In the genomic region with DNA sequence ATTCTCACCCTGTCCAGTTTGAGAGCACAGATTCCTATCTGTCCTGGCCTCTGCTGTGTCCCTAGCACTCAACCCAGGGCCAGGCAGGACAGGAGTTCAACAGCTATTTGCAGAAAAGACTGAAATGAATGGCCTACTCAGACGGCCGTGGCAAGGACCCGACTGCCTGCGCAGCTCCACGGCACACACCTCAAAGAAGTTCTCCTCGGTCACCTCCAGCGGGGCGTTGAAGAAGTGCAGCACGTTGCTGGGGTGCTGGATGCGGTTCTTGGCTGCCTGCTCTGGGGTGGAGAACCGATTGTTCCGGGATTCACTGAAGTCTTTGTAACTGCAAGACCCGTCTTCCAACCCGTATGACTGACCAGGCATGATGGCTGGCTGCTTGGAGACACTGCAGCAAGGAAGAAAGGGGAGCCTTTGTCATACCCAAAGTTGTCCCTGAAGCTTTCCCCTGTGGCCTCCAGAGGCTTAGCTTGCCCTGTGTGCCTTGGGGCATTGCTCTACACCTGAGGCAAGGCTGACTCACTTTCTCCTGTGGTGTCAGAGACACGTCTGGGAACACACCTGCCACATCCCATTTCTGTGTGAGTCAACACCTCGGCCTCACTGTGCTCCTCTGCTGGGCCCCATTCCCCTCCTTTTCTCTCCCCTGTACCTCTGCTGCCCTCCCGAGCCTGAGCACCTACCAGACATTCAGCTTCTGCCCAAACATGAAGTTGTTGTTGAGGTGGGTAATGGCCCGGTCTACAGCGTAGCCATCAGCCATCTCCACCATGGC, we compare ENCODE assay signal across 9 cellular contexts. TPM values are rescaled to one million over a fixed set of nuclear protein-coding genes. Genes with fewer than 3 reads are reported as not detected.
DNase-seq lines count a peak whose midpoint lies in the region; ATAC-seq and TF ChIP-seq lines count a peak whose summit lies in the region.
"Had no signal": no experiment of that assay in that cellular context is flagged by ENCODE, and none has a peak within 500 bp of the region (broad histone marks: within the 10 kb centered on the region; RNA-seq: fewer than 3 reads in every experiment).

No MANE protein-coding gene starts in this region.

- peaks cover 67% of the 10 kb centered on the region for H3K36me3 ChIP-seq in GM23338 (ENCODE audit: insufficient read depth)

- no peak for DNase-seq in GM23338 (ENCODE audit: low spot score)
- peak; percentile 81 for DNase-seq in activated CD8-positive, alpha-beta T cell treated with anti-CD3 and anti-CD28 coated beads for 36 hours
- peak; percentile 96 to 98 for DNase-seq in foreskin keratinocyte
- peak; percentile 62 to 66 for DNase-seq in stimulated activated CD4-positive, alpha-beta T cell treated with anti-CD3 and anti-CD28 coated beads, Interleukin-2, amount 100 ng/mL, for 24 hours
- DNase-seq in osteocyte (ENCODE audit: extremely low spot score, unreplicated experiment) = no peak
- no peak for DNase-seq in HCEC 1CT
- DNase-seq in DMS153 treated with DMSO at 0.1 percent for 48 hours (lab: John Stamatoyannopoulos, UW; ENCODE audit: unreplicated experiment) = no peak
- DNase-seq: hippocampal formation had no signal

- H3K27ac Mint-ChIP-seq in GM23338 = peak overlapping the region; percentile 61; the same call in 1 of the 2 replicates
- peak overlapping the region; percentile 92 for H3K27ac Mint-ChIP-seq in activated CD8-positive, alpha-beta T cell treated with anti-CD3 and anti-CD28 coated beads for 36 hours
- no peak overlapping the region for H3K27ac Mint-ChIP-seq in osteocyte (ENCODE audit: unreplicated experiment)

- no peak overlapping the region for H2AFZ ChIP-seq in GM23338

- H3K27me3 Mint-ChIP-seq in GM23338 (ENCODE audit: insufficient read depth, low read depth, poor library complexity) (peaks cover 17% of the 10 kb centered on the region), osteocyte (ENCODE audit: unreplicated experiment) (no peaks in the 10 kb centered on the region)
- no peaks in the 10 kb centered on the region for H3K27me3 Mint-ChIP-seq in activated CD8-positive, alpha-beta T cell treated with anti-CD3 and anti-CD28 coated beads for 36 hours

- H4K20me1 ChIP-seq in GM23338 (replicated peaks; ENCODE audit: insufficient read depth) = peaks cover 34% of the 10 kb centered on the region

- no peaks in the 10 kb centered on the region for H3K9me2 ChIP-seq in GM23338 (ENCODE audit: insufficient read depth)

- H3K36me3 Mint-ChIP-seq in GM23338 (ENCODE audit: low read depth) (peaks cover 89% of the 10 kb centered on the region), osteocyte (ENCODE audit: unreplicated experiment) (peaks cover 58% of the 10 kb centered on the region)
- peaks cover 76% of the 10 kb centered on the region for H3K36me3 Mint-ChIP-seq in activated CD8-positive, alpha-beta T cell treated with anti-CD3 and anti-CD28 coated beads for 36 hours (ENCODE audit: low read depth)

- no peak overlapping the region for H3K4me2 ChIP-seq in GM23338

- TF ChIP-seq CTCF in GM23338 (conservative IDR thresholded peaks at IDR 0.05; ENCODE audit: low read depth in 2 of 2) (no peak), foreskin keratinocyte (conservative IDR thresholded peaks at IDR 0.05) (peak; percentile 94), osteocyte (IDR thresholded peaks at IDR 0.05) (no peak)
- no peak for TF ChIP-seq CTCF in activated CD8-positive, alpha-beta T cell treated with anti-CD3 and anti-CD28 coated beads for 36 hours (IDR thresholded peaks at IDR 0.05)

- POLR2A ChIA-PET in activated CD8-positive, alpha-beta T cell treated with anti-CD3 and anti-CD28 coated beads for 36 hours (lab: Charles Lee) = interaction anchor here (0.6 to 4.6 kb wide), 11 partner anchors 9 to 213 kb away, joined by 3 to 48 read pairs (median 3); a partner anchor contains a TSS

- no peak overlapping the region for H3K4me3 ChIP-seq in GM23338

- H3K27ac ChIP-seq in GM23338 (ENCODE audit: low read depth) (0 out of 2 replicates have a peak overlapping the region, but pooled peaks have one; percentile 55), foreskin keratinocyte (peak overlapping the region; percentile 38)

- H3K9me3 Mint-ChIP-seq in GM23338 = no peaks in the 10 kb centered on the region
- H3K9me3 Mint-ChIP-seq in activated CD8-positive, alpha-beta T cell treated with anti-CD3 and anti-CD28 coated beads for 36 hours = no peaks in the 10 kb centered on the region
- H3K9me3 Mint-ChIP-seq in osteocyte (ENCODE audit: unreplicated experiment) = no peaks in the 10 kb centered on the region

- H3K4me1 ChIP-seq in GM23338 (ENCODE audit: insufficient read depth) = no peaks in the 10 kb centered on the region
- H3K4me1 ChIP-seq in foreskin keratinocyte = peaks cover 27% of the 10 kb centered on the region

- H3K27me3 ChIP-seq in GM23338 (ENCODE audit: insufficient read depth) (no peaks in the 10 kb centered on the region), foreskin keratinocyte (no peaks in the 10 kb centered on the region)

- H3K4me3 Mint-ChIP-seq in GM23338 = no peak overlapping the region
- H3K4me3 Mint-ChIP-seq in activated CD8-positive, alpha-beta T cell treated with anti-CD3 and anti-CD28 coated beads for 36 hours = no peak overlapping the region
- no peak overlapping the region for H3K4me3 Mint-ChIP-seq in osteocyte (ENCODE audit: unreplicated experiment)

- ATAC-seq in GM23338 = no peak
- peak; percentile 62 for ATAC-seq in activated CD8-positive, alpha-beta T cell treated with anti-CD3 and anti-CD28 coated beads for 36 hours
- peak; percentile 90 for ATAC-seq in foreskin keratinocyte
- no peak for ATAC-seq in GM18519 (IDR thresholded peaks at IDR 0.05; ENCODE audit: low FRiP score, unreplicated experiment)

- H3F3A ChIP-seq in GM23338 (replicated peaks; ENCODE audit: low read depth) = peaks cover 82% of the 10 kb centered on the region

- H3K79me2 ChIP-seq in GM23338 (replicated peaks; ENCODE audit: insufficient read depth) = peaks cover 25% of the 10 kb centered on the region

- intact Hi-C loops in activated CD8-positive, alpha-beta T cell treated with anti-CD3 and anti-CD28 coated beads for 36 hours (cut with micrococcal nuclease) = no loop called here

- H3K4me1 Mint-ChIP-seq in GM23338 = no peaks in the 10 kb centered on the region; the same call in 2 of the 3 replicates
- H3K4me1 Mint-ChIP-seq in activated CD8-positive, alpha-beta T cell treated with anti-CD3 and anti-CD28 coated beads for 36 hours (ENCODE audit: low read depth) = peaks cover 54% of the 10 kb centered on the region
- no peaks in the 10 kb centered on the region for H3K4me1 Mint-ChIP-seq in osteocyte (ENCODE audit: unreplicated experiment)

- CTCF ChIA-PET in activated CD8-positive, alpha-beta T cell treated with anti-CD3 and anti-CD28 coated beads for 36 hours (lab: Charles Lee) = interaction anchor here (1.6 kb wide), 1 partner anchor 31 kb away, joined by 4 read pairs; no protein-coding TSS in a partner anchor

RNA-seq across cellular contexts. Expression of a gene that starts 6.8 kb away (rescaled TPM):
- total RNA-seq in GM23338 (2014; rRNA removed; shearing (Covaris generic)) = 66.2 and 79.9 TPM in 2 replicates
- polyA plus RNA-seq in GM23338 (2016; fragmentation: Nextera tagmentation; extraction: Ambion mirVana) (186 and 193 TPM in 2 replicates), foreskin keratinocyte (114 and 121 TPM in 2 replicates)
- 100 to 1,000 TPM; 125 to 128 TPM for total RNA-seq in activated CD8-positive, alpha-beta T cell treated with anti-CD3 and anti-CD28 coated beads for 36 hours
- total RNA-seq in foreskin keratinocyte (51.5 and 64.9 TPM in 2 replicates), osteocyte (83.6 and 99.1 TPM in 2 replicates)

RNA-seq across cellular contexts. Expression of a gene that starts 11.4 kb away (rescaled TPM):
- total RNA-seq in GM23338 (2014; rRNA removed; shearing (Covaris generic)) = 491 and 580 TPM in 2 replicates
- 664 and 836 TPM in 2 replicates for polyA plus RNA-seq in GM23338 (2016; fragmentation: Nextera tagmentation; extraction: Ambion mirVana)
- total RNA-seq in activated CD8-positive, alpha-beta T cell treated with anti-CD3 and anti-CD28 coated beads for 36 hours = 100 to 1,000 TPM; 747 to 761 TPM
- 344 and 388 TPM in 2 replicates for total RNA-seq in foreskin keratinocyte
- polyA plus RNA-seq in foreskin keratinocyte = 268 and 317 TPM in 2 replicates
- total RNA-seq in osteocyte = 262 and 277 TPM in 2 replicates

RNA-seq across cellular contexts. Expression of a gene that starts 25.7 kb away (rescaled TPM):
- total RNA-seq in GM23338 (2014; rRNA removed; shearing (Covaris generic)) = 0.87 TPM in 1 of 2 replicates, not detected in the other
- polyA plus RNA-seq in GM23338 (2016; fragmentation: Nextera tagmentation; extraction: Ambion mirVana) (not detected in 2 replicates), foreskin keratinocyte (0.24 TPM in 1 of 2 replicates, not detected in the other)
- total RNA-seq in activated CD8-positive, alpha-beta T cell treated with anti-CD3 and anti-CD28 coated beads for 36 hours = under 1 TPM; 0.29 to 0.72 TPM
- total RNA-seq in foreskin keratinocyte (0.20 TPM in 1 of 2 replicates, not detected in the other), osteocyte (0.31 TPM in 1 of 2 replicates, not detected in the other)

RNA-seq across cellular contexts. Expression of a gene that starts 39.7 kb away (rescaled TPM):
- 11.2 and 22.4 TPM in 2 replicates for total RNA-seq in GM23338 (2014; rRNA removed; shearing (Covaris generic))
- 19.4 and 21.4 TPM in 2 replicates for polyA plus RNA-seq in GM23338 (2016; fragmentation: Nextera tagmentation; extraction: Ambion mirVana)
- total RNA-seq in activated CD8-positive, alpha-beta T cell treated with anti-CD3 and anti-CD28 coated beads for 36 hours = 10 to 100 TPM; 85.5 to 87.7 TPM
- total RNA-seq in foreskin keratinocyte = 8.3 and 8.7 TPM in 2 replicates
- polyA plus RNA-seq in foreskin keratinocyte = 6.2 and 6.5 TPM in 2 replicates
- total RNA-seq in osteocyte = 0.55 TPM in 1 of 2 replicates, not detected in the other

RNA-seq across cellular contexts. Expression of a gene that starts 49.4 kb away (rescaled TPM):
- total RNA-seq in GM23338 (2014; rRNA removed; shearing (Covaris generic)) = 2.4 TPM in 1 of 2 replicates, not detected in the other
- polyA plus RNA-seq in GM23338 (2016; fragmentation: Nextera tagmentation; extraction: Ambion mirVana) (6.6 and 8.6 TPM in 2 replicates), foreskin keratinocyte (687 and 1,622 TPM in 2 replicates)
- total RNA-seq in activated CD8-positive, alpha-beta T cell treated with anti-CD3 and anti-CD28 coated beads for 36 hours = not detected
- total RNA-seq in foreskin keratinocyte (407 and 889 TPM in 2 replicates), osteocyte (not detected in 2 replicates)

Comparison
In these comparisons a context has a peak if more than half of its experiments do, and no peak if none do; other contexts are left out.
1. ATAC-seq: peak in activated CD8-positive, alpha-beta T cell treated with anti-CD3 and anti-CD28 coated beads for 36 hours (single experiment) and foreskin keratinocyte (single experiment); none in GM23338 (single experiment) and GM18519 (single experiment).
2. DNase-seq: peak in activated CD8-positive, alpha-beta T cell treated with anti-CD3 and anti-CD28 coated beads for 36 hours (single experiment), foreskin keratinocyte (2 of 2) and stimulated activated CD4-positive, alpha-beta T cell treated with anti-CD3 and anti-CD28 coated beads, Interleukin-2, amount 100 ng/mL, for 24 hours (2 of 2); none in GM23338 (single experiment), osteocyte (single experiment), HCEC 1CT (single experiment) and DMS153 treated with DMSO at 0.1 percent for 48 hours (single experiment).